Comparison of ENCODE assay signal across 15 cellular contexts in the genomic region with DNA sequence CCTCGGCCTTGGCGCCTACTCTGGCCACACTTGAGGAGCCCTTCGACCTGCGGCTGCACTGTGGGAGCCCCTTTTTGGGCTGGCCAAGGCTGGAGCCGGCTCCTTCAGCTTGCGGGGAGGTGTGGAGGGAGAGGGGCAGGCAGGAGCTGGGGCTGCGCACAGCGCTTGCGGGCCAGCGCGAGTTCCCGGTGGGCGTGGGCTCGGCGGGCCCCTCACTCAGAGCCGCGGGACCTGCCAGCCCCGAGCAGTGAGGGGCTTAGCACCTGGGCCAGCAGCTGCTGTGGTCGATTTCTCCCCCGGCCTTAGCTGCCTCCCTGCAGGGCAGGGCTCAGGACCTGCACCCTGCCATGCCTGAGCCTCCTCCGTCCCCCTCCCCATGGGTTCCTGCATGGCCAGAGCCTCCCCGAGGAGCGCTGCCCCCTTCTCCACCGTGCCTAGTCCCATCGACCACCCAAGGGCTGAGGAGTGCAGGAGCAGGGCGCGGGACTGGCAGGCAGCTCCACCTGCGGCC.
"Had no signal": no experiment of that assay in that cellular context is flagged by ENCODE, and none has a peak within 500 bp of the region (broad histone marks: within the 10 kb centered on the region; RNA-seq: fewer than 3 reads in every experiment).

No MANE protein-coding gene starts in this region.

- H3K27ac ChIP-seq: colonic mucosa, esophagus squamous epithelium, pancreas had no signal

- H3K9me3 ChIP-seq: colonic mucosa, pancreas had no signal

- DNase-seq: activated CD4-positive, alpha-beta T cell treated with anti-CD3 and anti-CD28 coated beads for 1 hour; activated CD4-positive, alpha-beta T cell treated with anti-CD3 and anti-CD28 coated beads, Interleukin-2, amount 50 U/mL, for 48 hours; activated CD8-positive, alpha-beta memory T cell treated with anti-CD3 and anti-CD28 coated beads, Interleukin-2, amount 10 ng/mL, durations not matched to agents 7 days and 5 days; activated naive CD8-positive, alpha-beta T cell treated with anti-CD3 and anti-CD28 coated beads, Interleukin-2, amount 50 U/mL, for 24 hours; activated T-cell treated with anti-CD3 and anti-CD28 coated beads, Interleukin-2, amount 50 U/mL, for 24 hours; colonic mucosa; esophagus squamous epithelium; foreskin fibroblast; glutamatergic neuron; mesenchymal stem cell; stimulated activated CD4-positive, alpha-beta T cell treated with anti-CD3 and anti-CD28 coated beads, Interleukin-2, amount 100 ng/mL, for 48 hours; stimulated activated CD8-positive, alpha-beta memory T cell treated with anti-CD3 and anti-CD28 coated beads, Interleukin-4, amount 100 ng/mL, for 48 hours; stimulated activated naive CD8-positive, alpha-beta T cell treated with anti-CD3 and anti-CD28 coated beads, Interleukin-15, Interleukin-2, amounts not matched to agents 100 U/mL and 50 U/mL, for 24 hours had no signal

- ATAC-seq: activated CD8-positive, alpha-beta memory T cell treated with anti-CD3 and anti-CD28 coated beads, Interleukin-2, amount 10 ng/mL, durations not matched to agents 7 days and 5 days; activated naive CD8-positive, alpha-beta T cell treated with anti-CD3 and anti-CD28 coated beads, Interleukin-2, amount 50 U/mL, for 24 hours; left lobe of liver; pancreas; stimulated activated naive CD8-positive, alpha-beta T cell treated with anti-CD3 and anti-CD28 coated beads, Interleukin-15, Interleukin-2, amounts not matched to agents 100 U/mL and 50 U/mL, for 24 hours had no signal

- H3K36me3 ChIP-seq: colonic mucosa, esophagus squamous epithelium, pancreas had no signal

- H3K27me3 ChIP-seq: colonic mucosa, esophagus squamous epithelium, pancreas had no signal

- H3K4me3 ChIP-seq: colonic mucosa, esophagus squamous epithelium, pancreas had no signal

- H3K4me1 ChIP-seq: colonic mucosa, esophagus squamous epithelium, pancreas had no signal
